In the genomic region with DNA sequence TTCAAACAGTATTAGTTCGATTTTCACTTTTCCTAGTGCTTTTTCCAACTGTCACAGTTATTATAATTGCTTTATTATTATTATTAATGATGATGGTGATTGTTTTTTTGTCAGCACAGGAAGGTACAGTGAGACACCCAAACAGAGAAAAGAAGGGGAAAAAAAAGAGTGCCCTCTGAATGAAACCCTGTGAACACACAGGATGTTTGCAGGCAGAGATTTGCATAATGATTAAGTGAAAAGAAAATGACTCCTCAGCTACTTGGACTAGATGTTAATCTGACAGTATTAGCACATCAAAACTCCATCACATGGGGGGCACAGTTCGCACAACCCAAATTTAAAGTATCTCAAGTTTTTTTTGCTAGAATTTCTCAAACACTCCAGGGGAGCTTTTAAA, we compare ENCODE assay signal across 19 cellular contexts. TPM values are rescaled to one million over a fixed set of nuclear protein-coding genes. Genes with fewer than 3 reads are reported as not detected.
A peak's percentile ranks its signal among the peaks of the same experiment; 100 is the strongest.
DNase-seq lines count a peak whose midpoint lies in the region; ATAC-seq and TF ChIP-seq lines count a peak whose summit lies in the region.
"Had no signal": no experiment of that assay in that cellular context is flagged by ENCODE, and none has a peak within 500 bp of the region (broad histone marks: within the 10 kb centered on the region; RNA-seq: fewer than 3 reads in every experiment).

No MANE protein-coding gene starts in this region.

- H3K9ac ChIP-seq in HUES6 (ENCODE audit: low read length), result no peak overlapping the region

- no peaks in the 10 kb centered on the region for H3K9me3 ChIP-seq in HUES6 (ENCODE audit: control insufficient read depth, insufficient read depth, low read depth, low read length)
- H3K9me3 ChIP-seq: Caco-2 had no signal

- H3K27me3 Mint-ChIP-seq in activated naive CD8-positive, alpha-beta T cell treated with anti-CD3 and anti-CD28 coated beads, Interleukin-2, amount 50 U/mL, for 24 hours, result peaks cover 9% of the 10 kb centered on the region
- peaks cover 3% of the 10 kb centered on the region for H3K27me3 Mint-ChIP-seq in activated naive CD8-positive, alpha-beta T cell treated with anti-CD3 and anti-CD28 coated beads for 36 hours
- peaks cover 20% of the 10 kb centered on the region for H3K27me3 Mint-ChIP-seq in glutamatergic neuron (ENCODE audit: unreplicated experiment)
- peaks cover 27% of the 10 kb centered on the region for H3K27me3 Mint-ChIP-seq in activated T-helper 17 cell treated with anti-CD3 and anti-CD28 coated beads, Interleukin-2, amount 50 U/mL, for 72 hours

- no peak for TF ChIP-seq CTCF in glutamatergic neuron (IDR thresholded peaks at IDR 0.05; ENCODE audit: partially characterized antibody, unreplicated experiment)

- peaks cover 61% of the 10 kb centered on the region for H3K4me1 ChIP-seq in HUES6 (ENCODE audit: control insufficient read depth, insufficient read depth, low read length)
- H3K4me1 ChIP-seq: Caco-2 had no signal

- no peak overlapping the region for H3K4me3 ChIP-seq in HUES6 (ENCODE audit: low read depth, low read length)

- H3K36me3 ChIP-seq in HUES6 (ENCODE audit: control insufficient read depth, insufficient read depth, low read length), result no peaks in the 10 kb centered on the region

- ATAC-seq in activated naive CD8-positive, alpha-beta T cell treated with anti-CD3 and anti-CD28 coated beads, Interleukin-2, amount 50 U/mL, for 24 hours, result peak; percentile 28
- no peak for ATAC-seq in activated T-helper 17 cell treated with anti-CD3 and anti-CD28 coated beads, Interleukin-2, amount 50 U/mL, for 72 hours (replicated peaks)
- ATAC-seq: HepG2 had no signal

- H3K27me3 ChIP-seq in HUES6 (ENCODE audit: control insufficient read depth, insufficient read depth, low read length), result no peaks in the 10 kb centered on the region

- no peaks in the 10 kb centered on the region for H3K36me3 Mint-ChIP-seq in activated naive CD8-positive, alpha-beta T cell treated with anti-CD3 and anti-CD28 coated beads, Interleukin-2, amount 50 U/mL, for 24 hours (ENCODE audit: low read depth)
- H3K36me3 Mint-ChIP-seq in activated naive CD8-positive, alpha-beta T cell treated with anti-CD3 and anti-CD28 coated beads for 36 hours, result peaks cover 8% of the 10 kb centered on the region
- no peaks in the 10 kb centered on the region for H3K36me3 Mint-ChIP-seq in glutamatergic neuron (ENCODE audit: unreplicated experiment)
- H3K36me3 Mint-ChIP-seq in activated T-helper 17 cell treated with anti-CD3 and anti-CD28 coated beads, Interleukin-2, amount 50 U/mL, for 72 hours (ENCODE audit: low read depth), result no peaks in the 10 kb centered on the region
- H3K36me3 Mint-ChIP-seq: CD4-positive, CD25-positive, alpha-beta regulatory T cell had no signal

- peak overlapping the region; percentile 51; the same call in 1 of the 2 replicates for H3K27ac ChIP-seq in HUES6 (ENCODE audit: low read depth, low read length)

- H3K4me1 Mint-ChIP-seq in activated naive CD8-positive, alpha-beta T cell treated with anti-CD3 and anti-CD28 coated beads, Interleukin-2, amount 50 U/mL, for 24 hours, result peaks cover 5% of the 10 kb centered on the region
- peaks cover 12% of the 10 kb centered on the region for H3K4me1 Mint-ChIP-seq in activated naive CD8-positive, alpha-beta T cell treated with anti-CD3 and anti-CD28 coated beads for 36 hours
- H3K4me1 Mint-ChIP-seq in glutamatergic neuron (ENCODE audit: low read depth, unreplicated experiment), result peaks cover 75% of the 10 kb centered on the region
- H3K4me1 Mint-ChIP-seq in activated T-helper 17 cell treated with anti-CD3 and anti-CD28 coated beads, Interleukin-2, amount 50 U/mL, for 72 hours, result no peaks in the 10 kb centered on the region

- H3K9me3 Mint-ChIP-seq in activated naive CD8-positive, alpha-beta T cell treated with anti-CD3 and anti-CD28 coated beads, Interleukin-2, amount 50 U/mL, for 24 hours, result peaks cover 4% of the 10 kb centered on the region
- H3K9me3 Mint-ChIP-seq in activated naive CD8-positive, alpha-beta T cell treated with anti-CD3 and anti-CD28 coated beads for 36 hours, result peaks cover 4% of the 10 kb centered on the region
- H3K9me3 Mint-ChIP-seq in glutamatergic neuron (ENCODE audit: unreplicated experiment), result peaks cover 27% of the 10 kb centered on the region
- no peaks in the 10 kb centered on the region for H3K9me3 Mint-ChIP-seq in activated T-helper 17 cell treated with anti-CD3 and anti-CD28 coated beads, Interleukin-2, amount 50 U/mL, for 72 hours

- no peak for DNase-seq in activated naive CD8-positive, alpha-beta T cell treated with anti-CD3 and anti-CD28 coated beads, Interleukin-2, amount 50 U/mL, for 24 hours
- DNase-seq in activated naive CD8-positive, alpha-beta T cell treated with anti-CD3 and anti-CD28 coated beads for 36 hours, result no peak
- DNase-seq in glutamatergic neuron (no peak), T-helper 2 cell (no peak), OCI-M2 (lab: John Stamatoyannopoulos, UW; ENCODE audit: unreplicated experiment) (no peak)
- DNase-seq: Caco-2; CD4-positive, CD25-positive, alpha-beta regulatory T cell; DMS153; EL; KG1; NCI-H1436; NCI-H2029 treated with DMSO at 0.1 percent for 48 hours; NCI-H2171 treated with DMSO at 0.1 percent for 48 hours; NCI-H446 treated with DMSO at 0.1 percent for 48 hours; NCI-H774 had no signal

- H3K4me3 Mint-ChIP-seq in activated naive CD8-positive, alpha-beta T cell treated with anti-CD3 and anti-CD28 coated beads, Interleukin-2, amount 50 U/mL, for 24 hours, result no peak overlapping the region
- H3K4me3 Mint-ChIP-seq in activated naive CD8-positive, alpha-beta T cell treated with anti-CD3 and anti-CD28 coated beads for 36 hours, result no peak overlapping the region
- peak overlapping the region; percentile 84 for H3K4me3 Mint-ChIP-seq in glutamatergic neuron (ENCODE audit: unreplicated experiment)
- H3K4me3 Mint-ChIP-seq in activated T-helper 17 cell treated with anti-CD3 and anti-CD28 coated beads, Interleukin-2, amount 50 U/mL, for 72 hours, result no peak overlapping the region
- H3K4me3 Mint-ChIP-seq: CD4-positive, CD25-positive, alpha-beta regulatory T cell had no signal

- H3K27ac Mint-ChIP-seq in activated naive CD8-positive, alpha-beta T cell treated with anti-CD3 and anti-CD28 coated beads, Interleukin-2, amount 50 U/mL, for 24 hours, result no peak overlapping the region
- no peak overlapping the region for H3K27ac Mint-ChIP-seq in activated naive CD8-positive, alpha-beta T cell treated with anti-CD3 and anti-CD28 coated beads for 36 hours
- peak overlapping the region; percentile 99 for H3K27ac Mint-ChIP-seq in glutamatergic neuron (ENCODE audit: unreplicated experiment)
- no peak overlapping the region for H3K27ac Mint-ChIP-seq in activated T-helper 17 cell treated with anti-CD3 and anti-CD28 coated beads, Interleukin-2, amount 50 U/mL, for 72 hours
- H3K27ac Mint-ChIP-seq: CD4-positive, CD25-positive, alpha-beta regulatory T cell had no signal

RNA-seq across cellular contexts. Expression of a gene that starts 32.9 kb away (rescaled TPM):
- 10 to 100 TPM; 33.2 to 36.1 TPM for total RNA-seq in activated naive CD8-positive, alpha-beta T cell treated with anti-CD3 and anti-CD28 coated beads for 36 hours
- total RNA-seq in glutamatergic neuron (ENCODE audit: unreplicated experiment), result 373 TPM
- total RNA-seq in activated T-helper 17 cell treated with anti-CD3 and anti-CD28 coated beads, Interleukin-2, amount 50 U/mL, for 72 hours, result 1 to 10 TPM; 2.0 to 7.4 TPM
- total RNA-seq: Caco-2 had no signal

RNA-seq across cellular contexts. Expression of a gene that starts 55.4 kb away (rescaled TPM):
- not detected for total RNA-seq in activated naive CD8-positive, alpha-beta T cell treated with anti-CD3 and anti-CD28 coated beads for 36 hours
- not detected for total RNA-seq in glutamatergic neuron (ENCODE audit: unreplicated experiment)
- total RNA-seq in activated T-helper 17 cell treated with anti-CD3 and anti-CD28 coated beads, Interleukin-2, amount 50 U/mL, for 72 hours, result not detected
- total RNA-seq: Caco-2; CD4-positive, CD25-positive, alpha-beta regulatory T cell; HepG2; SK-MEL-5 had no signal

Comparison
In these comparisons a context has a peak if more than half of its experiments do, and no peak if none do; other contexts are left out.
1. RNA of a gene that starts 32.9 kb away (total RNA-seq): 373 TPM in glutamatergic neuron (single experiment); 33.2 to 36.1 TPM in activated naive CD8-positive, alpha-beta T cell treated with anti-CD3 and anti-CD28 coated beads for 36 hours and 2.0 to 7.4 TPM in activated T-helper 17 cell treated with anti-CD3 and anti-CD28 coated beads, Interleukin-2, amount 50 U/mL, for 72 hours; every median in the first group is over 10 times any median in the second.